19 cellular contexts compared by ENCODE assay signal in genomic region chr10:10330481-10330880, GRCh38.
"Had no signal": no experiment of that assay in that cellular context is flagged by ENCODE, and none has a peak within 500 bp of the region (broad histone marks: within the 10 kb centered on the region; RNA-seq: fewer than 3 reads in every experiment).

No MANE protein-coding gene starts in this region.

- H3K36me3 ChIP-seq: brain microvascular endothelial cell, esophagus squamous epithelium, stomach had no signal

- ATAC-seq: activated naive CD8-positive, alpha-beta T cell treated with anti-CD3 and anti-CD28 coated beads, Interleukin-2, amount 50 U/mL, for 24 hours had no signal

- DNase-seq: activated CD4-positive, CD25-positive, alpha-beta regulatory T cell treated with anti-CD3 and anti-CD28 coated beads, Interleukin-2, amount 50 U/mL, for 72 hours; activated CD8-positive, alpha-beta memory T cell treated with anti-CD3 and anti-CD28 coated beads for 24 hours; activated CD8-positive, alpha-beta memory T cell treated with anti-CD3 and anti-CD28 coated beads, Interleukin-2, amount 50 U/mL, for 48 hours; activated effector memory CD4-positive, alpha-beta T cell treated with Interleukin-2 at 50 U/mL for 16 hours; activated naive CD4-positive, alpha-beta T cell treated with anti-CD3 and anti-CD28 coated beads, Interleukin-2, amount 10 ng/mL, durations not matched to agents 7 days and 5 days; activated naive CD8-positive, alpha-beta T cell treated with anti-CD3 and anti-CD28 coated beads, Interleukin-2, amount 50 U/mL, for 24 hours; activated T-cell treated with anti-CD3 and anti-CD28 coated beads, Interleukin-2, amount 50 U/mL, for 48 hours; aorta; brain microvascular endothelial cell; dermis blood vessel endothelial cell; effector memory CD4-positive, alpha-beta T cell; esophagus squamous epithelium; foreskin melanocyte; hypothalamus; midbrain; occipital lobe; stimulated activated CD4-positive, alpha-beta T cell treated with anti-CD3 and anti-CD28 coated beads, Interleukin-2, amount 100 ng/mL, for 48 hours; stomach had no signal

- H3K27me3 ChIP-seq: brain microvascular endothelial cell, esophagus squamous epithelium, stomach had no signal

- H3K4me1 ChIP-seq: esophagus squamous epithelium, stomach had no signal

- H3K9me3 ChIP-seq: esophagus squamous epithelium, stomach had no signal

- H3K27ac ChIP-seq: brain microvascular endothelial cell, esophagus squamous epithelium, skin epidermis, stomach had no signal

- H3K4me3 ChIP-seq: esophagus squamous epithelium, skin epidermis, stomach had no signal
